1 cellular context compared by ENCODE assay signal in the genomic region with DNA sequence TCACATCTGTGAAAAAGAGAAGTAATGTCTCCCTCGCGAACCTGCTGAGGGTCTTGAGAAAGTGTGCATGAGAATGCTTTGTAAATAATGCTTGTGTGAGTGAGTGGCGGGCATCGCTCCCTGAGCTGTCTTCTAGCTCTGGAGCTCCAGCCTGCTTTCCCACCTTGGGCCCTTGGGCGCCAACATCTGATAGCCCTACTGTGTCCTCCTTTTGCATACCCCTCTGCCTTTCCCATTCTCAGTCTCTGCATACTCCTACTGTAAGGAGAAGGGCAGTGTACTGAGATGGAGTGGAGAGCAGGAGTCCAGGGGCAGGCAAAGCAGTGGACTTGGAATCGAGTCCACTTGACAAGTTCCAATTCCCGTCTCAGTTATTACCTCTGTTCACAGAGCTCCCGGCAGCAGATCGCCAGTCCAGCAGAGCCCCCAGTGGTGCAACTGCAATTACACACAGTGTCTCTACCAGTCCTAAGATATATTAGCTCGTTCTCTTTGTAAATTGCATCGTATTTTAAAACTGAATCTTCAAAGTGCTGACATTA.
TF ChIP-seq lines count a peak whose summit lies in the region.

No MANE protein-coding gene starts in this region.

TF ChIP-seq in GM12878, 131 proteins besides CTCF, POLR2A, EP300 and RAD21:
- TF ChIP-seq, protein P1, sequence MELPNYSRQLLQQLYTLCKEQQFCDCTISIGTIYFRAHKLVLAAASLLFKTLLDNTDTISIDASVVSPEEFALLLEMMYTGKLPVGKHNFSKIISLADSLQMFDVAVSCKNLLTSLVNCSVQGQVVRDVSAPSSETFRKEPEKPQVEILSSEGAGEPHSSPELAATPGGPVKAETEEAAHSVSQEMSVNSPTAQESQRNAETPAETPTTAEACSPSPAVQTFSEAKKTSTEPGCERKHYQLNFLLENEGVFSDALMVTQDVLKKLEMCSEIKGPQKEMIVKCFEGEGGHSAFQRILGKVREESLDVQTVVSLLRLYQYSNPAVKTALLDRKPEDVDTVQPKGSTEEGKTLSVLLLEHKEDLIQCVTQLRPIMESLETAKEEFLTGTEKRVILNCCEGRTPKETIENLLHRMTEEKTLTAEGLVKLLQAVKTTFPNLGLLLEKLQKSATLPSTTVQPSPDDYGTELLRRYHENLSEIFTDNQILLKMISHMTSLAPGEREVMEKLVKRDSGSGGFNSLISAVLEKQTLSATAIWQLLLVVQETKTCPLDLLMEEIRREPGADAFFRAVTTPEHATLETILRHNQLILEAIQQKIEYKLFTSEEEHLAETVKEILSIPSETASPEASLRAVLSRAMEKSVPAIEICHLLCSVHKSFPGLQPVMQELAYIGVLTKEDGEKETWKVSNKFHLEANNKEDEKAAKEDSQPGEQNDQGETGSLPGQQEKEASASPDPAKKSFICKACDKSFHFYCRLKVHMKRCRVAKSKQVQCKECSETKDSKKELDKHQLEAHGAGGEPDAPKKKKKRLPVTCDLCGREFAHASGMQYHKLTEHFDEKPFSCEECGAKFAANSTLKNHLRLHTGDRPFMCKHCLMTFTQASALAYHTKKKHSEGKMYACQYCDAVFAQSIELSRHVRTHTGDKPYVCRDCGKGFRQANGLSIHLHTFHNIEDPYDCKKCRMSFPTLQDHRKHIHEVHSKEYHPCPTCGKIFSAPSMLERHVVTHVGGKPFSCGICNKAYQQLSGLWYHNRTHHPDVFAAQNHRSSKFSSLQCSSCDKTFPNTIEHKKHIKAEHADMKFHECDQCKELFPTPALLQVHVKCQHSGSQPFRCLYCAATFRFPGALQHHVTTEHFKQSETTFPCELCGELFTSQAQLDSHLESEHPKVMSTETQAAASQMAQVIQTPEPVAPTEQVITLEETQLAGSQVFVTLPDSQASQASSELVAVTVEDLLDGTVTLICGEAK (IDR thresholded peaks at IDR 0.05; ENCODE audit: borderline replicate concordance), result 0 out of 2 replicates have a peak, but pooled peaks have one; percentile 28
- no peak for TF ChIP-seq POU2F2 (IDR thresholded peaks at IDR 0.05; ENCODE audit: borderline replicate concordance, low read depth, low read length)
- no peak for TF ChIP-seq PRDM15 (CRISPR knock-in tag; IDR thresholded peaks at IDR 0.05)
- no peak for TF ChIP-seq RB1 (IDR thresholded peaks at IDR 0.05; ENCODE audit: borderline replicate concordance)
- no peak for TF ChIP-seq KDM1A (IDR thresholded peaks at IDR 0.05; ENCODE audit: borderline replicate concordance)
- TF ChIP-seq ATF7 (IDR thresholded peaks at IDR 0.05; ENCODE audit: low read depth), result no peak
- TF ChIP-seq, protein P2, sequence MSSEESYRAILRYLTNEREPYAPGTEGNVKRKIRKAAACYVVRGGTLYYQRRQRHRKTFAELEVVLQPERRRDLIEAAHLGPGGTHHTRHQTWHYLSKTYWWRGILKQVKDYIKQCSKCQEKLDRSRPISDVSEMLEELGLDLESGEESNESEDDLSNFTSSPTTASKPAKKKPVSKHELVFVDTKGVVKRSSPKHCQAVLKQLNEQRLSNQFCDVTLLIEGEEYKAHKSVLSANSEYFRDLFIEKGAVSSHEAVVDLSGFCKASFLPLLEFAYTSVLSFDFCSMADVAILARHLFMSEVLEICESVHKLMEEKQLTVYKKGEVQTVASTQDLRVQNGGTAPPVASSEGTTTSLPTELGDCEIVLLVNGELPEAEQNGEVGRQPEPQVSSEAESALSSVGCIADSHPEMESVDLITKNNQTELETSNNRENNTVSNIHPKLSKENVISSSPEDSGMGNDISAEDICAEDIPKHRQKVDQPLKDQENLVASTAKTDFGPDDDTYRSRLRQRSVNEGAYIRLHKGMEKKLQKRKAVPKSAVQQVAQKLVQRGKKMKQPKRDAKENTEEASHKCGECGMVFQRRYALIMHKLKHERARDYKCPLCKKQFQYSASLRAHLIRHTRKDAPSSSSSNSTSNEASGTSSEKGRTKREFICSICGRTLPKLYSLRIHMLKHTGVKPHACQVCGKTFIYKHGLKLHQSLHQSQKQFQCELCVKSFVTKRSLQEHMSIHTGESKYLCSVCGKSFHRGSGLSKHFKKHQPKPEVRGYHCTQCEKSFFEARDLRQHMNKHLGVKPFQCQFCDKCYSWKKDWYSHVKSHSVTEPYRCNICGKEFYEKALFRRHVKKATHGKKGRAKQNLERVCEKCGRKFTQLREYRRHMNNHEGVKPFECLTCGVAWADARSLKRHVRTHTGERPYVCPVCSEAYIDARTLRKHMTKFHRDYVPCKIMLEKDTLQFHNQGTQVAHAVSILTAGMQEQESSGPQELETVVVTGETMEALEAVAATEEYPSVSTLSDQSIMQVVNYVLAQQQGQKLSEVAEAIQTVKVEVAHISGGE (CRISPR knock-in tag; IDR thresholded peaks at IDR 0.05), result no peak
- no peak; the same call in 1 of the 2 replicates for TF ChIP-seq POLR2AphosphoS5 (IDR thresholded peaks at IDR 0.05; ENCODE audit: low read length)
- TF ChIP-seq MEF2A (IDR thresholded peaks at IDR 0.05; ENCODE audit: insufficient read depth, low read depth, low read length), result no peak
- no peak for TF ChIP-seq USF2 (IDR thresholded peaks at IDR 0.05; ENCODE audit: borderline replicate concordance, low read depth, low read length)
- TF ChIP-seq RAD51 (IDR thresholded peaks at IDR 0.05), result no peak
- TF ChIP-seq CBX3 (IDR thresholded peaks at IDR 0.05; ENCODE audit: borderline replicate concordance, low read depth), result no peak
- TF ChIP-seq TCF3 (IDR thresholded peaks at IDR 0.05; ENCODE audit: borderline replicate concordance, insufficient read depth, low read depth, low read length), result no peak
- no peak for TF ChIP-seq EGR1 (IDR thresholded peaks at IDR 0.05; ENCODE audit: borderline replicate concordance in 1 of 2, low read depth in 2 of 2, low read length in 2 of 2)
- no peak for TF ChIP-seq MYC (IDR thresholded peaks at IDR 0.05; ENCODE audit: insufficient read depth, insufficient read length, insufficient replicate concordance, low read length, severe bottlenecking)
- 0 out of 2 replicates have a peak, but pooled peaks have one; percentile 3 for TF ChIP-seq BRCA1 (IDR thresholded peaks at IDR 0.05; ENCODE audit: low read depth, low read length)
- 0 out of 2 replicates have a peak, but pooled peaks have one; percentile 14 for TF ChIP-seq ZBTB33 (IDR thresholded peaks at IDR 0.05)
- no peak for TF ChIP-seq HCFC1 (IDR thresholded peaks at IDR 0.05; ENCODE audit: low read length)
- TF ChIP-seq, protein P3, sequence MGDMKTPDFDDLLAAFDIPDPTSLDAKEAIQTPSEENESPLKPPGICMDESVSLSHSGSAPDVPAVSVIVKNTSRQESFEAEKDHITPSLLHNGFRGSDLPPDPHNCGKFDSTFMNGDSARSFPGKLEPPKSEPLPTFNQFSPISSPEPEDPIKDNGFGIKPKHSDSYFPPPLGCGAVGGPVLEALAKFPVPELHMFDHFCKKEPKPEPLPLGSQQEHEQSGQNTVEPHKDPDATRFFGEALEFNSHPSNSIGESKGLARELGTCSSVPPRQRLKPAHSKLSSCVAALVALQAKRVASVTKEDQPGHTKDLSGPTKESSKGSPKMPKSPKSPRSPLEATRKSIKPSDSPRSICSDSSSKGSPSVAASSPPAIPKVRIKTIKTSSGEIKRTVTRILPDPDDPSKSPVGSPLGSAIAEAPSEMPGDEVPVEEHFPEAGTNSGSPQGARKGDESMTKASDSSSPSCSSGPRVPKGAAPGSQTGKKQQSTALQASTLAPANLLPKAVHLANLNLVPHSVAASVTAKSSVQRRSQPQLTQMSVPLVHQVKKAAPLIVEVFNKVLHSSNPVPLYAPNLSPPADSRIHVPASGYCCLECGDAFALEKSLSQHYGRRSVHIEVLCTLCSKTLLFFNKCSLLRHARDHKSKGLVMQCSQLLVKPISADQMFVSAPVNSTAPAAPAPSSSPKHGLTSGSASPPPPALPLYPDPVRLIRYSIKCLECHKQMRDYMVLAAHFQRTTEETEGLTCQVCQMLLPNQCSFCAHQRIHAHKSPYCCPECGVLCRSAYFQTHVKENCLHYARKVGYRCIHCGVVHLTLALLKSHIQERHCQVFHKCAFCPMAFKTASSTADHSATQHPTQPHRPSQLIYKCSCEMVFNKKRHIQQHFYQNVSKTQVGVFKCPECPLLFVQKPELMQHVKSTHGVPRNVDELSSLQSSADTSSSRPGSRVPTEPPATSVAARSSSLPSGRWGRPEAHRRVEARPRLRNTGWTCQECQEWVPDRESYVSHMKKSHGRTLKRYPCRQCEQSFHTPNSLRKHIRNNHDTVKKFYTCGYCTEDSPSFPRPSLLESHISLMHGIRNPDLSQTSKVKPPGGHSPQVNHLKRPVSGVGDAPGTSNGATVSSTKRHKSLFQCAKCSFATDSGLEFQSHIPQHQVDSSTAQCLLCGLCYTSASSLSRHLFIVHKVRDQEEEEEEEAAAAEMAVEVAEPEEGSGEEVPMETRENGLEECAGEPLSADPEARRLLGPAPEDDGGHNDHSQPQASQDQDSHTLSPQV (IDR thresholded peaks at IDR 0.05), result no peak
- TF ChIP-seq SMAD5 (IDR thresholded peaks at IDR 0.05; ENCODE audit: low read depth), result no peak
- no peak for TF ChIP-seq JUNB (IDR thresholded peaks at IDR 0.05)
- TF ChIP-seq ATF2 (IDR thresholded peaks at IDR 0.05; ENCODE audit: low read length), result peak; percentile 14
